2 cellular contexts compared by ENCODE assay signal in the genomic region with DNA sequence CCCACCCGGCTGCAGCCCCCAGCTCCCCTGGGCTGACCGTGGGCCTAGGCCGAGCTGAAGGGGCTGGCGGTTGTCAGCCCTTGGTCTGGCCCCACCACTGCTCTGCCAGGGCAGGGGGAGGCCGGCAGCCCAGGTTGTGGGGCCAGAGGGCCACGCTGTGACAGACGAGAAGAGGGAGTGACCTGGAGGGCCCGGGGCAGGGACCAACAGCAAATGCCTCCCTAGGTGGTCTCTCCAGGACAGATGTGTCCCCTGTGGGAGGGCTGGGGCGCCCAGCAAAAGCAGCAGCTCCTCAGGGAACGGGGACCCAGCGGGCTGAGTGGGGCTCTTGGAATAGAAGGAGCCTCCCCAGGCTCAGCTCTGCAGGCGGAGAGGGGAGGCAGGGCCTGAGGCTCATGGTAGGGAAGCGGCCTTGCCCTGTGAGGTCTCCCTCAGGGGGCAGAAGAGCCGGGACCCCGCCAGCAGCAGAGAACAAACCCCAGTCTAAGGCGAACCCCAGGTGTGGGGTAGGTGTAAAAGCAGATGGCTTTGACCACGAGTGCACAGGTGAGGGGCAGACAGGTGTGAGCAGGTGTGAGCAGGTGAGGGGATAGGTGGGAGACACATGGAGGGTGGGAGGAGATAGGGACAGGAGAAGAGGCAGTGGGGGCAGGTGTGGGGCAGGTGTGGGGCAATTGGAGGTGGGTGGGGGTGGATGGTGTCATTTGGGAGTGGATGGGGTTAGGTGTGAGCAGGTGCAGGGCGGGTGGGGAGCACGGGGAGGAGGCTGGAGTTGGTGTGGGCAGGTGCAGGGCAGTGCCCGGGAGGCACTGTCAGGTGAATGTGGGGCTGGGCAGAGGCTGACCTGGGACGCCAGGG.
TF ChIP-seq lines count a peak whose summit lies in the region.

No MANE protein-coding gene starts in this region.

TF ChIP-seq in WTC11, 78 proteins besides CTCF, POLR2A, EP300 and RAD21 (continues in another document):
- TF ChIP-seq SMAD4 (CRISPR knock-in tag; IDR thresholded peaks at IDR 0.05) (no peak), OVOL2 (CRISPR knock-in tag; IDR thresholded peaks at IDR 0.05; ENCODE audit: borderline replicate concordance) (no peak), ZNF121 (CRISPR knock-in tag; IDR thresholded peaks at IDR 0.05) (no peak), ZNF263 (CRISPR knock-in tag; IDR thresholded peaks at IDR 0.05; ENCODE audit: low read depth) (no peak), ATF1 (CRISPR knock-in tag; IDR thresholded peaks at IDR 0.05) (no peak), EMX1 (CRISPR knock-in tag; IDR thresholded peaks at IDR 0.05) (no peak), ZNF138 (CRISPR knock-in tag; conservative IDR thresholded peaks at IDR 0.05) (no peak), ZNF317 (CRISPR knock-in tag; IDR thresholded peaks at IDR 0.05; ENCODE audit: borderline replicate concordance, low read depth) (no peak), NR1H2 (CRISPR knock-in tag; IDR thresholded peaks at IDR 0.05) (no peak), NFE2L1 (CRISPR knock-in tag; IDR thresholded peaks at IDR 0.05) (no peak), TCF7 (CRISPR knock-in tag; IDR thresholded peaks at IDR 0.05; ENCODE audit: low read depth) (no peak)
- TF ChIP-seq, protein P1, sequence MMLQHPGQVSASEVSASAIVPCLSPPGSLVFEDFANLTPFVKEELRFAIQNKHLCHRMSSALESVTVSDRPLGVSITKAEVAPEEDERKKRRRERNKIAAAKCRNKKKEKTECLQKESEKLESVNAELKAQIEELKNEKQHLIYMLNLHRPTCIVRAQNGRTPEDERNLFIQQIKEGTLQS (CRISPR knock-in tag; conservative IDR thresholded peaks at IDR 0.05): no peak
- TF ChIP-seq, protein P2, sequence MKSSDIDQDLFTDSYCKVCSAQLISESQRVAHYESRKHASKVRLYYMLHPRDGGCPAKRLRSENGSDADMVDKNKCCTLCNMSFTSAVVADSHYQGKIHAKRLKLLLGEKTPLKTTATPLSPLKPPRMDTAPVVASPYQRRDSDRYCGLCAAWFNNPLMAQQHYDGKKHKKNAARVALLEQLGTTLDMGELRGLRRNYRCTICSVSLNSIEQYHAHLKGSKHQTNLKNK (CRISPR knock-in tag; IDR thresholded peaks at IDR 0.05): no peak
- TF ChIP-seq, protein P3, sequence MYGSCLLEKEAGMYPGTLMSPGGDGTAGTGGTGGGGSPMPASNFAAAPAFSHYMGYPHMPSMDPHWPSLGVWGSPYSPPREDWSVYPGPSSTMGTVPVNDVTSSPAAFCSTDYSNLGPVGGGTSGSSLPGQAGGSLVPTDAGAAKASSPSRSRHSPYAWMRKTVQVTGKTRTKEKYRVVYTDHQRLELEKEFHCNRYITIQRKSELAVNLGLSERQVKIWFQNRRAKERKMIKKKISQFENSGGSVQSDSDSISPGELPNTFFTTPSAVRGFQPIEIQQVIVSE (CRISPR knock-in tag; IDR thresholded peaks at IDR 0.05; ENCODE audit: borderline replicate concordance): no peak
- TF ChIP-seq, protein P4, sequence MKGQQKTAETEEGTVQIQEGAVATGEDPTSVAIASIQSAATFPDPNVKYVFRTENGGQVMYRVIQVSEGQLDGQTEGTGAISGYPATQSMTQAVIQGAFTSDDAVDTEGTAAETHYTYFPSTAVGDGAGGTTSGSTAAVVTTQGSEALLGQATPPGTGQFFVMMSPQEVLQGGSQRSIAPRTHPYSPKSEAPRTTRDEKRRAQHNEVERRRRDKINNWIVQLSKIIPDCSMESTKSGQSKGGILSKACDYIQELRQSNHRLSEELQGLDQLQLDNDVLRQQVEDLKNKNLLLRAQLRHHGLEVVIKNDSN (CRISPR knock-in tag; IDR thresholded peaks at IDR 0.05): no peak
- TF ChIP-seq, protein P5, sequence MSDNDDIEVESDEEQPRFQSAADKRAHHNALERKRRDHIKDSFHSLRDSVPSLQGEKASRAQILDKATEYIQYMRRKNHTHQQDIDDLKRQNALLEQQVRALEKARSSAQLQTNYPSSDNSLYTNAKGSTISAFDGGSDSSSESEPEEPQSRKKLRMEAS (CRISPR knock-in tag; IDR thresholded peaks at IDR 0.05): no peak
- TF ChIP-seq, protein P6, sequence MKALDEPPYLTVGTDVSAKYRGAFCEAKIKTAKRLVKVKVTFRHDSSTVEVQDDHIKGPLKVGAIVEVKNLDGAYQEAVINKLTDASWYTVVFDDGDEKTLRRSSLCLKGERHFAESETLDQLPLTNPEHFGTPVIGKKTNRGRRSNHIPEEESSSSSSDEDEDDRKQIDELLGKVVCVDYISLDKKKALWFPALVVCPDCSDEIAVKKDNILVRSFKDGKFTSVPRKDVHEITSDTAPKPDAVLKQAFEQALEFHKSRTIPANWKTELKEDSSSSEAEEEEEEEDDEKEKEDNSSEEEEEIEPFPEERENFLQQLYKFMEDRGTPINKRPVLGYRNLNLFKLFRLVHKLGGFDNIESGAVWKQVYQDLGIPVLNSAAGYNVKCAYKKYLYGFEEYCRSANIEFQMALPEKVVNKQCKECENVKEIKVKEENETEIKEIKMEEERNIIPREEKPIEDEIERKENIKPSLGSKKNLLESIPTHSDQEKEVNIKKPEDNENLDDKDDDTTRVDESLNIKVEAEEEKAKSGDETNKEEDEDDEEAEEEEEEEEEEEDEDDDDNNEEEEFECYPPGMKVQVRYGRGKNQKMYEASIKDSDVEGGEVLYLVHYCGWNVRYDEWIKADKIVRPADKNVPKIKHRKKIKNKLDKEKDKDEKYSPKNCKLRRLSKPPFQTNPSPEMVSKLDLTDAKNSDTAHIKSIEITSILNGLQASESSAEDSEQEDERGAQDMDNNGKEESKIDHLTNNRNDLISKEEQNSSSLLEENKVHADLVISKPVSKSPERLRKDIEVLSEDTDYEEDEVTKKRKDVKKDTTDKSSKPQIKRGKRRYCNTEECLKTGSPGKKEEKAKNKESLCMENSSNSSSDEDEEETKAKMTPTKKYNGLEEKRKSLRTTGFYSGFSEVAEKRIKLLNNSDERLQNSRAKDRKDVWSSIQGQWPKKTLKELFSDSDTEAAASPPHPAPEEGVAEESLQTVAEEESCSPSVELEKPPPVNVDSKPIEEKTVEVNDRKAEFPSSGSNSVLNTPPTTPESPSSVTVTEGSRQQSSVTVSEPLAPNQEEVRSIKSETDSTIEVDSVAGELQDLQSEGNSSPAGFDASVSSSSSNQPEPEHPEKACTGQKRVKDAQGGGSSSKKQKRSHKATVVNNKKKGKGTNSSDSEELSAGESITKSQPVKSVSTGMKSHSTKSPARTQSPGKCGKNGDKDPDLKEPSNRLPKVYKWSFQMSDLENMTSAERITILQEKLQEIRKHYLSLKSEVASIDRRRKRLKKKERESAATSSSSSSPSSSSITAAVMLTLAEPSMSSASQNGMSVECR (CRISPR knock-in tag; IDR thresholded peaks at IDR 0.05; ENCODE audit: borderline replicate concordance): no peak
- TF ChIP-seq, protein P7, sequence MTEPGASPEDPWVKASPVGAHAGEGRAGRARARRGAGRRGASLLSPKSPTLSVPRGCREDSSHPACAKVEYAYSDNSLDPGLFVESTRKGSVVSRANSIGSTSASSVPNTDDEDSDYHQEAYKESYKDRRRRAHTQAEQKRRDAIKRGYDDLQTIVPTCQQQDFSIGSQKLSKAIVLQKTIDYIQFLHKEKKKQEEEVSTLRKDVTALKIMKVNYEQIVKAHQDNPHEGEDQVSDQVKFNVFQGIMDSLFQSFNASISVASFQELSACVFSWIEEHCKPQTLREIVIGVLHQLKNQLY (CRISPR knock-in tag; IDR thresholded peaks at IDR 0.05): no peak
- TF ChIP-seq, protein P8, sequence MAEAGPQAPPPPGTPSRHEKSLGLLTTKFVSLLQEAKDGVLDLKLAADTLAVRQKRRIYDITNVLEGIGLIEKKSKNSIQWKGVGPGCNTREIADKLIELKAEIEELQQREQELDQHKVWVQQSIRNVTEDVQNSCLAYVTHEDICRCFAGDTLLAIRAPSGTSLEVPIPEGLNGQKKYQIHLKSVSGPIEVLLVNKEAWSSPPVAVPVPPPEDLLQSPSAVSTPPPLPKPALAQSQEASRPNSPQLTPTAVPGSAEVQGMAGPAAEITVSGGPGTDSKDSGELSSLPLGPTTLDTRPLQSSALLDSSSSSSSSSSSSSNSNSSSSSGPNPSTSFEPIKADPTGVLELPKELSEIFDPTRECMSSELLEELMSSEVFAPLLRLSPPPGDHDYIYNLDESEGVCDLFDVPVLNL (CRISPR knock-in tag; IDR thresholded peaks at IDR 0.05; ENCODE audit: borderline replicate concordance, low read depth): no peak

TF ChIP-seq in HepG2, 621 proteins besides CTCF, POLR2A, EP300 and RAD21:
- TF ChIP-seq THAP11 (CRISPR knock-in tag; IDR thresholded peaks at IDR 0.05): no peak
- TF ChIP-seq, protein P9, sequence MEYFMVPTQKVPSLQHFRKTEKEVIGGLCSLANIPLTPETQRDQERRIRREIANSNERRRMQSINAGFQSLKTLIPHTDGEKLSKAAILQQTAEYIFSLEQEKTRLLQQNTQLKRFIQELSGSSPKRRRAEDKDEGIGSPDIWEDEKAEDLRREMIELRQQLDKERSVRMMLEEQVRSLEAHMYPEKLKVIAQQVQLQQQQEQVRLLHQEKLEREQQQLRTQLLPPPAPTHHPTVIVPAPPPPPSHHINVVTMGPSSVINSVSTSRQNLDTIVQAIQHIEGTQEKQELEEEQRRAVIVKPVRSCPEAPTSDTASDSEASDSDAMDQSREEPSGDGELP (IDR thresholded peaks at IDR 0.05; ENCODE audit: borderline replicate concordance, low read depth): no peak
- TF ChIP-seq, protein P10, sequence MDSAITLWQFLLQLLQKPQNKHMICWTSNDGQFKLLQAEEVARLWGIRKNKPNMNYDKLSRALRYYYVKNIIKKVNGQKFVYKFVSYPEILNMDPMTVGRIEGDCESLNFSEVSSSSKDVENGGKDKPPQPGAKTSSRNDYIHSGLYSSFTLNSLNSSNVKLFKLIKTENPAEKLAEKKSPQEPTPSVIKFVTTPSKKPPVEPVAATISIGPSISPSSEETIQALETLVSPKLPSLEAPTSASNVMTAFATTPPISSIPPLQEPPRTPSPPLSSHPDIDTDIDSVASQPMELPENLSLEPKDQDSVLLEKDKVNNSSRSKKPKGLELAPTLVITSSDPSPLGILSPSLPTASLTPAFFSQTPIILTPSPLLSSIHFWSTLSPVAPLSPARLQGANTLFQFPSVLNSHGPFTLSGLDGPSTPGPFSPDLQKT (CRISPR knock-in tag; IDR thresholded peaks at IDR 0.05; ENCODE audit: borderline replicate concordance): no peak
- TF ChIP-seq, protein P11, sequence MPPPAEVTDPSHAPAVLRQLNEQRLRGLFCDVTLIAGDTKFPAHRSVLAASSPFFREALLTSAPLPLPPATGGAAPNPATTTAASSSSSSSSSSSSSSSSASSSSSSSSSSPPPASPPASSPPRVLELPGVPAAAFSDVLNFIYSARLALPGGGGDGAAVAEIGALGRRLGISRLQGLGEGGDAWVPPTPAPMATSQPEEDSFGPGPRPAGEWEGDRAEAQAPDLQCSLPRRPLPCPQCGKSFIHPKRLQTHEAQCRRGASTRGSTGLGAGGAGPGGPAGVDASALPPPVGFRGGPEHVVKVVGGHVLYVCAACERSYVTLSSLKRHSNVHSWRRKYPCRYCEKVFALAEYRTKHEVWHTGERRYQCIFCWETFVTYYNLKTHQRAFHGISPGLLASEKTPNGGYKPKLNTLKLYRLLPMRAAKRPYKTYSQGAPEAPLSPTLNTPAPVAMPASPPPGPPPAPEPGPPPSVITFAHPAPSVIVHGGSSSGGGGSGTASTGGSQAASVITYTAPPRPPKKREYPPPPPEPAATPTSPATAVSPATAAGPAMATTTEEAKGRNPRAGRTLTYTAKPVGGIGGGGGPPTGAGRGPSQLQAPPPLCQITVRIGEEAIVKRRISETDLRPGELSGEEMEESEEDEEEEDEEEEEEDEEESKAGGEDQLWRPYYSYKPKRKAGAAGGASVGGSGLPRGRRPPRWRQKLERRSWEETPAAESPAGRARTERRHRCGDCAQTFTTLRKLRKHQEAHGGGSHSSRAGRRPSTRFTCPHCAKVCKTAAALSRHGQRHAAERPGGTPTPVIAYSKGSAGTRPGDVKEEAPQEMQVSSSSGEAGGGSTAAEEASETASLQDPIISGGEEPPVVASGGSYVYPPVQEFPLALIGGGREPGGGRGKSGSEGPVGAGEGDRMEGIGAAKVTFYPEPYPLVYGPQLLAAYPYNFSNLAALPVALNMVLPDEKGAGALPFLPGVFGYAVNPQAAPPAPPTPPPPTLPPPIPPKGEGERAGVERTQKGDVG (CRISPR knock-in tag; IDR thresholded peaks at IDR 0.05; ENCODE audit: borderline replicate concordance): no peak
- no peak for TF ChIP-seq XRCC5 (optimal IDR thresholded peaks at IDR 0.05; ENCODE audit: low read length)
- TF ChIP-seq, protein P12, sequence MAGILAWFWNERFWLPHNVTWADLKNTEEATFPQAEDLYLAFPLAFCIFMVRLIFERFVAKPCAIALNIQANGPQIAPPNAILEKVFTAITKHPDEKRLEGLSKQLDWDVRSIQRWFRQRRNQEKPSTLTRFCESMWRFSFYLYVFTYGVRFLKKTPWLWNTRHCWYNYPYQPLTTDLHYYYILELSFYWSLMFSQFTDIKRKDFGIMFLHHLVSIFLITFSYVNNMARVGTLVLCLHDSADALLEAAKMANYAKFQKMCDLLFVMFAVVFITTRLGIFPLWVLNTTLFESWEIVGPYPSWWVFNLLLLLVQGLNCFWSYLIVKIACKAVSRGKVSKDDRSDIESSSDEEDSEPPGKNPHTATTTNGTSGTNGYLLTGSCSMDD (CRISPR knock-in tag; IDR thresholded peaks at IDR 0.05): no peak
- TF ChIP-seq ZNF878 (CRISPR knock-in tag; IDR thresholded peaks at IDR 0.05): no peak
- TF ChIP-seq ZNF839 (CRISPR knock-in tag; IDR thresholded peaks at IDR 0.05; ENCODE audit: borderline replicate concordance): no peak
- TF ChIP-seq, protein P13, sequence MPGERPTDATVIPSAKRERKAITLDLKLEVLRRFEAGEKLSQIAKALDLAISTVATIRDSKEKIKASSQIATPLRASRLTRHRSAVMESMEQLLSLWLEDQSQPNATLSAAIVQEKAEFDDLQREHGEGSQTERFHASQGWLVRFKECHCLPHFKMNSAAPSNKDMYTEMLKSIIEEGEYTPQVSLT (CRISPR knock-in tag; IDR thresholded peaks at IDR 0.05; ENCODE audit: borderline replicate concordance, low read depth): no peak
- TF ChIP-seq, protein P14, sequence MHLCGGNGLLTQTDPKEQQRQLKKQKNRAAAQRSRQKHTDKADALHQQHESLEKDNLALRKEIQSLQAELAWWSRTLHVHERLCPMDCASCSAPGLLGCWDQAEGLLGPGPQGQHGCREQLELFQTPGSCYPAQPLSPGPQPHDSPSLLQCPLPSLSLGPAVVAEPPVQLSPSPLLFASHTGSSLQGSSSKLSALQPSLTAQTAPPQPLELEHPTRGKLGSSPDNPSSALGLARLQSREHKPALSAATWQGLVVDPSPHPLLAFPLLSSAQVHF (CRISPR knock-in tag; IDR thresholded peaks at IDR 0.05): no peak
- no peak for TF ChIP-seq NFKB2 (CRISPR knock-in tag; IDR thresholded peaks at IDR 0.05; ENCODE audit: borderline replicate concordance)
- TF ChIP-seq RBFOX2 (IDR thresholded peaks at IDR 0.05; ENCODE audit: low read depth, low read length): no peak
TF ChIP-seq in HepG2: peak in this region for 0.
